8 cellular contexts compared by ENCODE assay signal in the genomic region with DNA sequence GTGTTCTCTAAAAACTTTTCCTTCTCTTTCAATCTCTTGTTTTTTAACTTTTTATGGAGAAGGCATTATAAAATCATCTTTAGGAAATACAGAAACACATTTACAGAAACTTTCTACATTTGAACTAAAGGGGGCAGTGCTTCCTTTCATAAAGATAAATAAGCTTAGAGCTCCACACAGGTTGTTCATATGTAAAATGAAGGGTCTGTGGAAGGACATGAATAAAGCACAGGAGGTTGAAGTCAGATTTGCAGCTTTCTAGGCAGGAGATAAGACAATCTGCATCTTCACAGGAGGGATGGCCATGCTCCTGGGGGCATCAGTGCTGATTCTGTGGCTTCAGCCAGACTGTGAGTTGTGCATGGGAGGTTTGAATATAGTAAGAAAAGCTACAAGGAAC.
DNase-seq lines count a peak whose midpoint lies in the region; ATAC-seq and TF ChIP-seq lines count a peak whose summit lies in the region.

No MANE protein-coding gene starts in this region.

- H3K36me3 Mint-ChIP-seq in T-cell = no peaks in the 10 kb centered on the region
- H3K36me3 Mint-ChIP-seq in glutamatergic neuron (ENCODE audit: unreplicated experiment) = no peaks in the 10 kb centered on the region
- no peaks in the 10 kb centered on the region for H3K36me3 Mint-ChIP-seq in stimulated activated memory B cell treated with anti-CD40 and anti-IgM and Interleukin-4, amounts not matched to agents 10 μg/mL and 1 μg/mL and 100 μg/mL, for 72 hours

- peaks cover 5 to 17% (median 9%) of the 10 kb centered on the region in 3 donors for H3K4me1 Mint-ChIP-seq in T-cell
- H3K4me1 Mint-ChIP-seq in glutamatergic neuron (ENCODE audit: low read depth, unreplicated experiment) = no peaks in the 10 kb centered on the region
- H3K4me1 Mint-ChIP-seq in stimulated activated memory B cell treated with anti-CD40 and anti-IgM and Interleukin-4, amounts not matched to agents 10 μg/mL and 1 μg/mL and 100 μg/mL, for 72 hours = no peaks in the 10 kb centered on the region

- CTCF ChIA-PET in BJ (lab: Yijun Ruan, JAX) (interaction anchor here (0.8 kb wide), 1 partner anchor 210 kb away, joined by 3 read pairs; no protein-coding TSS in a partner anchor), T-cell (lab: Charles Lee) (interaction anchor here in 1 of 2 donors (0.7 to 4.8 kb wide), 6 partner anchors 14 to 407 kb away, joined by 3 to 21 read pairs (median 3); no protein-coding TSS in a partner anchor)

- H3K27me3 Mint-ChIP-seq in T-cell (peaks cover 0 to 3% of the 10 kb centered on the region in 2 donors), glutamatergic neuron (ENCODE audit: unreplicated experiment) (no peaks in the 10 kb centered on the region)
- peaks cover 11% of the 10 kb centered on the region for H3K27me3 Mint-ChIP-seq in stimulated activated memory B cell treated with anti-CD40 and anti-IgM and Interleukin-4, amounts not matched to agents 10 μg/mL and 1 μg/mL and 100 μg/mL, for 72 hours

- H3K27me3 ChIP-seq in BJ (ENCODE audit: control insufficient read depth, insufficient read depth, low read length) = no peaks in the 10 kb centered on the region

- H3K9me3 Mint-ChIP-seq in T-cell = no peaks in the 10 kb centered on the region
- no peaks in the 10 kb centered on the region for H3K9me3 Mint-ChIP-seq in glutamatergic neuron (ENCODE audit: unreplicated experiment)
- no peaks in the 10 kb centered on the region for H3K9me3 Mint-ChIP-seq in stimulated activated memory B cell treated with anti-CD40 and anti-IgM and Interleukin-4, amounts not matched to agents 10 μg/mL and 1 μg/mL and 100 μg/mL, for 72 hours

- no peak for DNase-seq in BJ (ENCODE audit: low read depth)
- DNase-seq in T-cell = no peak
- no peak for DNase-seq in glutamatergic neuron
- no peak for DNase-seq in cerebellar nuclear complex (lab: John Stamatoyannopoulos, UW)
- no peak for DNase-seq in occipital lobe (lab: John Stamatoyannopoulos, UW)
- no peak for DNase-seq in NCI-H2196 treated with DMSO at 0.1 percent for 48 hours (lab: John Stamatoyannopoulos, UW; ENCODE audit: unreplicated experiment)

- TF ChIP-seq CTCF in BJ (IDR thresholded peaks at IDR 0.05; ENCODE audit: insufficient read depth, low read depth, low read length) (0 out of 2 replicates have a peak, but pooled peaks have one; percentile 1), GM12873 (IDR thresholded peaks at IDR 0.05; ENCODE audit: insufficient read depth, low read depth, low read length, missing control alignments) (peak; percentile 31), glutamatergic neuron (IDR thresholded peaks at IDR 0.05; ENCODE audit: partially characterized antibody, unreplicated experiment) (peak; percentile 20)

- H3K27ac Mint-ChIP-seq in T-cell (peak overlapping the region; percentile 80 to 91), glutamatergic neuron (ENCODE audit: unreplicated experiment) (no peak overlapping the region)
- H3K27ac Mint-ChIP-seq in stimulated activated memory B cell treated with anti-CD40 and anti-IgM and Interleukin-4, amounts not matched to agents 10 μg/mL and 1 μg/mL and 100 μg/mL, for 72 hours = no peak overlapping the region

- peak overlapping the region; percentile 72 to 82 (median 80) for H3K4me3 Mint-ChIP-seq in T-cell
- no peak overlapping the region for H3K4me3 Mint-ChIP-seq in glutamatergic neuron (ENCODE audit: unreplicated experiment)
- no peak overlapping the region for H3K4me3 Mint-ChIP-seq in stimulated activated memory B cell treated with anti-CD40 and anti-IgM and Interleukin-4, amounts not matched to agents 10 μg/mL and 1 μg/mL and 100 μg/mL, for 72 hours

- no peak overlapping the region for H3K4me3 ChIP-seq in BJ (ENCODE audit: low read depth, low read length)

- ATAC-seq in T-cell (replicated peaks in 1 of 4) = peak in 3 of 4 experiments; percentile 27 to 62 (median 59)
- ATAC-seq in stimulated activated memory B cell treated with anti-CD40 and anti-IgM and Interleukin-4, amounts not matched to agents 10 μg/mL and 1 μg/mL and 100 μg/mL, for 72 hours = no peak

- H3K36me3 ChIP-seq in BJ (ENCODE audit: control insufficient read depth, insufficient read depth, low read length) = no peaks in the 10 kb centered on the region

- POLR2A ChIA-PET in BJ (lab: Charles Lee) = no interaction called here
- POLR2A ChIA-PET in T-cell (lab: Charles Lee) = no interaction called here

Comparison
In these comparisons a context has a peak if more than half of its experiments do, and no peak if none do; other contexts are left out.
1. H3K27ac Mint-ChIP-seq: peak in T-cell (2 of 2); none in glutamatergic neuron (single experiment) and stimulated activated memory B cell treated with anti-CD40 and anti-IgM and Interleukin-4, amounts not matched to agents 10 μg/mL and 1 μg/mL and 100 μg/mL, for 72 hours (single experiment).
2. H3K4me3 Mint-ChIP-seq: peak in T-cell (3 of 3); none in glutamatergic neuron (single experiment) and stimulated activated memory B cell treated with anti-CD40 and anti-IgM and Interleukin-4, amounts not matched to agents 10 μg/mL and 1 μg/mL and 100 μg/mL, for 72 hours (single experiment).
3. Peak in every context shown above with its lines, with median percentiles within 50 percentile points of each other: CTCF ChIP-seq.